In the genomic region with DNA sequence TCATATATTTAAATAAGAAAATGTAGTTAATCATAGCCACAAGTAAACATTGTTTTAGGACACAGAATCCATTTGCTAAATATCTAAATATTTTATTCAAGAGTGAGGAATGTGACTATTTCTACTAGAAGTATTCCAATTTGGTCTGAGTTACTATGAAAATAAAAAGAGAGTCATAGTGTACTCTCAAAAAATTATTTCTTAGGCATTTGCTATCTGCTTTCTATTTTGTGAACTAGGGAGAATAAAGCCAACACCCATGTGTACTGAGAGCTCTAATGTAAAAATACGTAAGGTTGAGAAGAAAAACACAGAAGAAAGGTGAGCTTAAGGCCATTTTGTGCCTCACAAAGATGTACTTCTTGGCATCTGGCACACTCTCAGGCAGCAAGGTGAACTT, we compare ENCODE assay signal across 14 cellular contexts. TPM values are rescaled to one million over a fixed set of nuclear protein-coding genes. Genes with fewer than 3 reads are reported as not detected.
DNase-seq lines count a peak whose midpoint lies in the region; ATAC-seq and TF ChIP-seq lines count a peak whose summit lies in the region.
"Had no signal": no experiment of that assay in that cellular context is flagged by ENCODE, and none has a peak within 500 bp of the region (broad histone marks: within the 10 kb centered on the region; RNA-seq: fewer than 3 reads in every experiment).

No MANE protein-coding gene starts in this region.

- H2BK5ac ChIP-seq in IMR-90 (ENCODE audit: low read depth, low read length, poor library complexity, severe bottlenecking), result no peak overlapping the region

- no peaks in the 10 kb centered on the region for H3K79me2 ChIP-seq in ACC112 (ENCODE audit: control insufficient read depth, insufficient read depth, low read length, unreplicated experiment)
- H3K79me2 ChIP-seq in osteoblast (ENCODE audit: insufficient read depth, low read length), result no peaks in the 10 kb centered on the region

- no peaks in the 10 kb centered on the region for H3K36me3 ChIP-seq in ACC112 (ENCODE audit: insufficient read depth, low read length)
- no peaks in the 10 kb centered on the region for H3K36me3 ChIP-seq in IMR-90 (ENCODE audit: control insufficient read depth, insufficient read depth, low read length)
- H3K36me3 ChIP-seq in osteoblast (ENCODE audit: insufficient read depth, low read length), result no peaks in the 10 kb centered on the region
- no peaks in the 10 kb centered on the region for H3K36me3 ChIP-seq in tibial artery
- H3K36me3 ChIP-seq: BLaER1 had no signal

- in situ Hi-C loops in IMR-90 (cut with MboI; ENCODE audit: low sequenced_read_pairs), result no loop called here

- H4K5ac ChIP-seq in IMR-90 (ENCODE audit: low read depth, low read length), result no peak overlapping the region; the same call in 1 of the 2 replicates

- H3K9ac ChIP-seq in IMR-90 (ENCODE audit: low read depth, low read length), result no peak overlapping the region
- H3K9ac ChIP-seq: BLaER1 had no signal

- H2AK5ac ChIP-seq in IMR-90 (ENCODE audit: low read depth, low read length), result no peak overlapping the region

- H3K4ac ChIP-seq in IMR-90 (ENCODE audit: low read depth, low read length), result no peak overlapping the region

- H3K9me3 ChIP-seq in IMR-90 (ENCODE audit: control insufficient read depth, insufficient read depth, low read length), result no peaks in the 10 kb centered on the region
- no peaks in the 10 kb centered on the region for H3K9me3 ChIP-seq in osteoblast (ENCODE audit: low read depth, low read length)
- no peaks in the 10 kb centered on the region for H3K9me3 ChIP-seq in tibial artery
- H3K9me3 ChIP-seq: Caco-2 had no signal

- no peak overlapping the region for H3K4me2 ChIP-seq in IMR-90 (ENCODE audit: low read depth, low read length)
- H3K4me2 ChIP-seq in osteoblast (ENCODE audit: insufficient read depth, low read length), result no peak overlapping the region
- H3K4me2 ChIP-seq: BLaER1 had no signal

- H3K4me1 ChIP-seq in ACC112 (ENCODE audit: control insufficient read depth, insufficient read depth, low read length, unreplicated experiment), result peaks cover 39% of the 10 kb centered on the region
- H3K4me1 ChIP-seq in IMR-90 (ENCODE audit: control insufficient read depth, insufficient read depth, low read length), result 0 out of 2 replicates have a peak, but pooled peaks cover 1% of the 10 kb centered on the region
- peaks cover 6% of the 10 kb centered on the region for H3K4me1 ChIP-seq in osteoblast (ENCODE audit: insufficient read depth, low read length)
- peaks cover 0 to 42% (median 18%) of the 10 kb centered on the region in 4 donors for H3K4me1 ChIP-seq in tibial artery
- H3K4me1 ChIP-seq: BLaER1 had no signal

- H4K8ac ChIP-seq in IMR-90 (ENCODE audit: low read depth in 2 of 2, low read length in 2 of 2), result no peak overlapping the region

- H4K91ac ChIP-seq in IMR-90 (ENCODE audit: insufficient read depth, low read depth, low read length), result peak overlapping the region; percentile 6; the same call in 1 of the 2 replicates

- TF ChIP-seq RAD21 in IMR-90 (IDR thresholded peaks at IDR 0.05; ENCODE audit: low read length), result no peak

- H2AK9ac ChIP-seq in IMR-90 (replicated peaks; ENCODE audit: low read depth, low read length, poor library complexity), result no peak overlapping the region

- no peak overlapping the region for H2BK120ac ChIP-seq in IMR-90 (ENCODE audit: low read depth, low read length)

- H3K27me3 ChIP-seq in ACC112 (ENCODE audit: insufficient read depth, low read length), result no peaks in the 10 kb centered on the region
- no peaks in the 10 kb centered on the region for H3K27me3 ChIP-seq in IMR-90 (ENCODE audit: control insufficient read depth, insufficient read depth, low read length)
- no peaks in the 10 kb centered on the region for H3K27me3 ChIP-seq in osteoblast (ENCODE audit: insufficient read depth, low read length)
- H3K27me3 ChIP-seq in tibial artery, result no peaks in the 10 kb centered on the region
- H3K27me3 ChIP-seq: BLaER1 had no signal

- H2BK15ac ChIP-seq in IMR-90 (ENCODE audit: low read depth, low read length), result no peak overlapping the region

- DNase-seq in IMR-90, result no peak
- no peak for DNase-seq in osteoblast (ENCODE audit: insufficient read length, low spot score, missing footprints)
- DNase-seq in tibial artery, result no peak
- DNase-seq in NCI-H748 treated with DMSO at 0.1 percent for 48 hours (lab: John Stamatoyannopoulos, UW), result no peak
- no peak for DNase-seq in medulla oblongata (ENCODE audit: extremely low spot score)
- DNase-seq: AML-193; Caco-2; CD8-positive, alpha-beta memory T cell; DND-41; GDM1; GOT3; H9 had no signal

- intact Hi-C loops in IMR-90 (cut with micrococcal nuclease), result no loop called here
- intact Hi-C loops in tibial artery (cut with DNase I; ENCODE audit: low total_unique reads), result no loop called here

- peak overlapping the region; percentile 59 for H3K27ac ChIP-seq in ACC112 (ENCODE audit: low read depth, low read length)
- H3K27ac ChIP-seq in IMR-90 (ENCODE audit: insufficient read depth, low read length), result no peak overlapping the region
- peak overlapping the region; percentile 24 for H3K27ac ChIP-seq in osteoblast (ENCODE audit: low read depth, low read length)
- peak overlapping the region; percentile 48 to 52 for H3K27ac ChIP-seq in tibial artery
- H3K27ac ChIP-seq: BLaER1 had no signal

- H3K4me3 ChIP-seq in ACC112 (ENCODE audit: low read depth, low read length) (no peak overlapping the region), IMR-90 (ENCODE audit: insufficient read depth, low read depth, low read length) (no peak overlapping the region), osteoblast (ENCODE audit: insufficient read depth, low read length) (no peak overlapping the region), tibial artery (no peak overlapping the region)
- H3K4me3 ChIP-seq: BLaER1 had no signal

- no peak for TF ChIP-seq CTCF in IMR-90 (conservative IDR thresholded peaks at IDR 0.05; ENCODE audit: low read depth, low read length)
- no peak for TF ChIP-seq CTCF in osteoblast (IDR thresholded peaks at IDR 0.05; ENCODE audit: extremely low read depth, low read depth, low read length)
- TF ChIP-seq CTCF in tibial artery (IDR thresholded peaks at IDR 0.05), result no peak

- H3K56ac ChIP-seq in IMR-90 (ENCODE audit: extremely low read depth, insufficient read depth, low read length), result no peak overlapping the region

- no peak overlapping the region for H3K18ac ChIP-seq in IMR-90 (ENCODE audit: low read depth, low read length)

- no peak for TF ChIP-seq POLR2A in IMR-90 (IDR thresholded peaks at IDR 0.05; ENCODE audit: low read depth, low read length)

- dilution Hi-C loops in IMR-90 (cut with HindIII; ENCODE audit: low sequenced_read_pairs, unreplicated experiment), result no loop called here

- H3K79me1 ChIP-seq in IMR-90 (ENCODE audit: low read depth in 1 of 2, low read length in 2 of 2), result no peaks in the 10 kb centered on the region; a peak in 1 of 4 replicates

- BruUV-seq in IMR-90 (replicated peaks; lab: Mats Ljungman, UMichigan), result no TSS peak

- ATAC-seq in IMR-90 (ENCODE audit: low read depth), result no peak

- POLR2A ChIA-PET in IMR-90 (lab: Charles Lee; ENCODE audit: unreplicated experiment), result no interaction called here

- WGBS in IMR-90 (ENCODE audit: extremely low coverage in 2 of 2, insufficient read length in 1 of 2), 2 experiments, result no CpG with 5 or more reads among the region's 1 CpG

- H2AFZ ChIP-seq in ACC112 (ENCODE audit: low read length, unreplicated experiment) (no peak overlapping the region), IMR-90 (replicated peaks; ENCODE audit: low read length, poor library complexity) (no peak overlapping the region), osteoblast (ENCODE audit: low read length) (peak overlapping the region; percentile 60)

- no peaks in the 10 kb centered on the region for H3K9me1 ChIP-seq in IMR-90 (ENCODE audit: insufficient read depth, low read length)

- CTCF ChIA-PET in IMR-90 (lab: Yijun Ruan, JAX), result no interaction called here

- H4K20me1 ChIP-seq in IMR-90 (ENCODE audit: insufficient read depth, low read length) (no peaks in the 10 kb centered on the region), osteoblast (ENCODE audit: insufficient read depth, low read length) (no peaks in the 10 kb centered on the region)
- H4K20me1 ChIP-seq: BLaER1 had no signal

- H3K23ac ChIP-seq in IMR-90 (ENCODE audit: low read depth, low read length), result no peak overlapping the region

- no peak overlapping the region for H2BK20ac ChIP-seq in IMR-90 (ENCODE audit: low read depth, low read length)

- no peak overlapping the region; the same call in 1 of the 2 replicates for H3K14ac ChIP-seq in IMR-90 (replicated peaks; ENCODE audit: low read depth, low read length)

TF ChIP-seq in IMR-90, 13 proteins besides CTCF, POLR2A, EP300 and RAD21 (continues in another document):
- TF ChIP-seq MXI1 (IDR thresholded peaks at IDR 0.05; ENCODE audit: borderline replicate concordance, low read depth, low read length) (no peak), SMC3 (IDR thresholded peaks at IDR 0.05; ENCODE audit: low read depth, low read length) (no peak), RCOR1 (IDR thresholded peaks at IDR 0.05; ENCODE audit: insufficient replicate concordance, low read length) (no peak), CHD1 (IDR thresholded peaks at IDR 0.05; ENCODE audit: low read depth, low read length) (no peak), MAFK (IDR thresholded peaks at IDR 0.05; ENCODE audit: low read depth, low read length) (no peak), BHLHE40 (IDR thresholded peaks at IDR 0.05; ENCODE audit: low read depth, low read length) (no peak)
- TF ChIP-seq, protein P1, sequence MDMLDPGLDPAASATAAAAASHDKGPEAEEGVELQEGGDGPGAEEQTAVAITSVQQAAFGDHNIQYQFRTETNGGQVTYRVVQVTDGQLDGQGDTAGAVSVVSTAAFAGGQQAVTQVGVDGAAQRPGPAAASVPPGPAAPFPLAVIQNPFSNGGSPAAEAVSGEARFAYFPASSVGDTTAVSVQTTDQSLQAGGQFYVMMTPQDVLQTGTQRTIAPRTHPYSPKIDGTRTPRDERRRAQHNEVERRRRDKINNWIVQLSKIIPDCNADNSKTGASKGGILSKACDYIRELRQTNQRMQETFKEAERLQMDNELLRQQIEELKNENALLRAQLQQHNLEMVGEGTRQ (IDR thresholded peaks at IDR 0.05; ENCODE audit: low read depth, low read length), result no peak
- TF ChIP-seq, protein P2, sequence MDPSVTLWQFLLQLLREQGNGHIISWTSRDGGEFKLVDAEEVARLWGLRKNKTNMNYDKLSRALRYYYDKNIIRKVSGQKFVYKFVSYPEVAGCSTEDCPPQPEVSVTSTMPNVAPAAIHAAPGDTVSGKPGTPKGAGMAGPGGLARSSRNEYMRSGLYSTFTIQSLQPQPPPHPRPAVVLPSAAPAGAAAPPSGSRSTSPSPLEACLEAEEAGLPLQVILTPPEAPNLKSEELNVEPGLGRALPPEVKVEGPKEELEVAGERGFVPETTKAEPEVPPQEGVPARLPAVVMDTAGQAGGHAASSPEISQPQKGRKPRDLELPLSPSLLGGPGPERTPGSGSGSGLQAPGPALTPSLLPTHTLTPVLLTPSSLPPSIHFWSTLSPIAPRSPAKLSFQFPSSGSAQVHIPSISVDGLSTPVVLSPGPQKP (IDR thresholded peaks at IDR 0.05; ENCODE audit: borderline replicate concordance, low read depth, low read length), result no peak

RNA-seq across cellular contexts. Expression of a gene that starts 38.3 kb away (rescaled TPM):
- total RNA-seq in IMR-90 (2012; rRNA removed), result 17.9 and 24.2 TPM in 2 replicates
- 11.9 and 12.3 TPM in 2 replicates for polyA plus RNA-seq in IMR-90 (2012; rRNA removed)
- 2.3 and 2.7 TPM in 2 replicates for polyA plus RNA-seq in IMR-90 (2012; cell fraction: cytosol; rRNA removed)
- polyA plus RNA-seq in IMR-90 (2012; cell fraction: nucleus; rRNA removed; ENCODE audit: low replicate concordance), result 1.1 and 12.1 TPM in 2 replicates
- 5.1 and 5.3 TPM in 2 replicates for total RNA-seq in osteoblast
